Comparison of ENCODE assay signal across 15 cellular contexts in genomic region chr1:107593436-107594209, GRCh38.
DNase-seq lines count a peak whose midpoint lies in the region; ATAC-seq and TF ChIP-seq lines count a peak whose summit lies in the region.
"Had no signal": no experiment of that assay in that cellular context is flagged by ENCODE, and none has a peak within 500 bp of the region (broad histone marks: within the 10 kb centered on the region; RNA-seq: fewer than 3 reads in every experiment).

No MANE protein-coding gene starts in this region.

- peak overlapping the region; percentile 5 to 13 for H3K27ac Mint-ChIP-seq in natural killer cell treated with Interleukin-12 subunit alpha and Interleukin-12 subunit beta and Interleukin-15 and Interleukin-18, amount 100 ng/mL, for 72 hours
- H3K27ac Mint-ChIP-seq: activated naive CD8-positive, alpha-beta T cell; neural progenitor cell had no signal

- WGBS in testis, 2 donors, result 81 to 88% methylated on average over 2 of the region's 2 CpGs

- peak overlapping the region in 1 of 2 donors; percentile 38 for H3K9ac ChIP-seq in colonic mucosa (ENCODE audit: low read depth in 2 of 2, low read length in 2 of 2)
- H3K9ac ChIP-seq: neural progenitor cell had no signal

- no peaks in the 10 kb centered on the region for H3K27me3 ChIP-seq in colonic mucosa
- no peaks in the 10 kb centered on the region for H3K27me3 ChIP-seq in testis
- H3K27me3 ChIP-seq: neural progenitor cell, SJCRH30 had no signal

- peak; percentile 58 for DNase-seq in HT-29 (ENCODE audit: low spot score)
- DNase-seq in MV-4-11 (lab: John Stamatoyannopoulos, UW), result peak; percentile 47
- no peak for DNase-seq in colonic mucosa
- no peak for DNase-seq in natural killer cell treated with Interleukin-12 subunit alpha and Interleukin-12 subunit beta and Interleukin-15 and Interleukin-18, amount 100 ng/mL, for 72 hours (ENCODE audit: low spot score)
- no peak for DNase-seq in testis
- no peak for DNase-seq in NCI-H69 (lab: John Stamatoyannopoulos, UW)
- DNase-seq: NCI-H2029 treated with DMSO at 0.1 percent for 48 hours; NCI-H526; SJCRH30; stimulated activated naive CD4-positive, alpha-beta T cell treated with Interleukin-2 at 50 U/mL for 16 hours had no signal

- peak overlapping the region; percentile 57 for H3K27ac ChIP-seq in colonic mucosa
- H3K27ac ChIP-seq in testis, result no peak overlapping the region
- H3K27ac ChIP-seq: neural progenitor cell, SJCRH30 had no signal

- peaks cover 5% of the 10 kb centered on the region for H3K36me3 Mint-ChIP-seq in natural killer cell treated with Interleukin-12 subunit alpha and Interleukin-12 subunit beta and Interleukin-15 and Interleukin-18, amount 100 ng/mL, for 72 hours
- H3K36me3 Mint-ChIP-seq: neural progenitor cell had no signal

- TF ChIP-seq CTCF in colonic mucosa (IDR thresholded peaks at IDR 0.05) (no peak), testis (IDR thresholded peaks at IDR 0.05) (no peak)

- TF ChIP-seq POLR2A in testis (IDR thresholded peaks at IDR 0.05), result no peak

- peak; percentile 83 to 90 for ATAC-seq in natural killer cell treated with Interleukin-12 subunit alpha and Interleukin-12 subunit beta and Interleukin-15 and Interleukin-18, amount 100 ng/mL, for 72 hours
- ATAC-seq in GM18511 (IDR thresholded peaks at IDR 0.05; ENCODE audit: unreplicated experiment) (no peak), GM18520 (IDR thresholded peaks at IDR 0.05; ENCODE audit: unreplicated experiment) (no peak)

- H3K4me1 ChIP-seq in colonic mucosa (no peaks in the 10 kb centered on the region), testis (no peaks in the 10 kb centered on the region)
- H3K4me1 ChIP-seq: SJCRH30 had no signal

- peaks cover 13 to 16% of the 10 kb centered on the region in 2 donors for H3K4me1 Mint-ChIP-seq in natural killer cell treated with Interleukin-12 subunit alpha and Interleukin-12 subunit beta and Interleukin-15 and Interleukin-18, amount 100 ng/mL, for 72 hours (ENCODE audit: low read depth in 2 of 2)
- H3K4me1 Mint-ChIP-seq: neural progenitor cell had no signal

- intact Hi-C loops in colonic mucosa (cut with DNase I), result loop anchor here (5.0 kb wide), 1 partner anchor 56 kb away; no protein-coding TSS in a partner anchor
- intact Hi-C loops in testis (cut with DNase I; ENCODE audit: low total_unique reads), result no loop called here

- H3K4me3 Mint-ChIP-seq in natural killer cell treated with Interleukin-12 subunit alpha and Interleukin-12 subunit beta and Interleukin-15 and Interleukin-18, amount 100 ng/mL, for 72 hours, result peak overlapping the region; percentile 2
- H3K4me3 Mint-ChIP-seq: activated naive CD8-positive, alpha-beta T cell; CD4-positive, CD25-positive, alpha-beta regulatory T cell; neural progenitor cell had no signal

- H3K4me3 ChIP-seq in colonic mucosa (no peak overlapping the region), testis (no peak overlapping the region)
- H3K4me3 ChIP-seq: neural progenitor cell, SJCRH30 had no signal

- no peaks in the 10 kb centered on the region for H3K9me3 Mint-ChIP-seq in natural killer cell treated with Interleukin-12 subunit alpha and Interleukin-12 subunit beta and Interleukin-15 and Interleukin-18, amount 100 ng/mL, for 72 hours
- H3K9me3 Mint-ChIP-seq: CD4-positive, CD25-positive, alpha-beta regulatory T cell; neural progenitor cell had no signal

- no peaks in the 10 kb centered on the region for H3K27me3 Mint-ChIP-seq in natural killer cell treated with Interleukin-12 subunit alpha and Interleukin-12 subunit beta and Interleukin-15 and Interleukin-18, amount 100 ng/mL, for 72 hours
- H3K27me3 Mint-ChIP-seq: activated naive CD8-positive, alpha-beta T cell; CD4-positive, CD25-positive, alpha-beta regulatory T cell had no signal

- H3K36me3 ChIP-seq in colonic mucosa (no peaks in the 10 kb centered on the region), testis (ENCODE audit: low read depth, missing control alignments) (no peaks in the 10 kb centered on the region)
- H3K36me3 ChIP-seq: neural progenitor cell, SJCRH30 had no signal

- H3K9me3 ChIP-seq in colonic mucosa, result no peaks in the 10 kb centered on the region
- H3K9me3 ChIP-seq in testis, result no peaks in the 10 kb centered on the region
- H3K9me3 ChIP-seq: SJCRH30 had no signal

Comparison
In these comparisons a context has a peak if more than half of its experiments do, and no peak if none do; other contexts are left out.
1. DNase-seq: peak in HT-29 (single experiment) and MV-4-11 (single experiment); none in colonic mucosa (single experiment), natural killer cell treated with Interleukin-12 subunit alpha and Interleukin-12 subunit beta and Interleukin-15 and Interleukin-18, amount 100 ng/mL, for 72 hours (single experiment), testis (single experiment) and NCI-H69 (single experiment).
2. ATAC-seq: peak in natural killer cell treated with Interleukin-12 subunit alpha and Interleukin-12 subunit beta and Interleukin-15 and Interleukin-18, amount 100 ng/mL, for 72 hours (2 of 2); none in GM18511 (single experiment) and GM18520 (single experiment).